ENCODE assay signal across 1 cellular context in genomic region chr17:1597861-1598342, GRCh38.
TF ChIP-seq lines count a peak whose summit lies in the region.

No MANE protein-coding gene starts in this region.

TF ChIP-seq in HepG2, 621 proteins besides CTCF, POLR2A, EP300 and RAD21 (continues in another document):
- TF ChIP-seq ZNF776 (CRISPR knock-in tag; IDR thresholded peaks at IDR 0.05) (no peak), PRDM10 (CRISPR knock-in tag; IDR thresholded peaks at IDR 0.05; ENCODE audit: low read depth) (peak; percentile 88), FOXC1 (CRISPR knock-in tag; IDR thresholded peaks at IDR 0.05; ENCODE audit: borderline replicate concordance) (0 out of 2 replicates have a peak, but pooled peaks have one; percentile 47), TOE1 (CRISPR knock-in tag; IDR thresholded peaks at IDR 0.05) (no peak), KDM6A (CRISPR knock-in tag; IDR thresholded peaks at IDR 0.05; ENCODE audit: low read depth) (peak; percentile 60; the same call in 1 of the 2 replicates), ZNF296 (CRISPR knock-in tag; conservative IDR thresholded peaks at IDR 0.05) (no peak), ZNF124 (CRISPR knock-in tag; IDR thresholded peaks at IDR 0.05) (0 out of 2 replicates have a peak, but pooled peaks have one; percentile 42), ZNF431 (CRISPR knock-in tag; IDR thresholded peaks at IDR 0.05; ENCODE audit: borderline replicate concordance, low read depth) (no peak), TBP (CRISPR knock-in tag; IDR thresholded peaks at IDR 0.05) (no peak), ZFP41 (CRISPR knock-in tag; IDR thresholded peaks at IDR 0.05; ENCODE audit: borderline replicate concordance) (no peak), ZNF451 (CRISPR knock-in tag; IDR thresholded peaks at IDR 0.05) (no peak), FOXA3 (CRISPR knock-in tag; IDR thresholded peaks at IDR 0.05) (peak; percentile 90), GATAD1 (CRISPR knock-in tag; IDR thresholded peaks at IDR 0.05) (no peak; the same call in 1 of the 2 replicates), JARID2 (CRISPR knock-in tag; IDR thresholded peaks at IDR 0.05; ENCODE audit: insufficient replicate concordance) (no peak), MAF1 (CRISPR knock-in tag; IDR thresholded peaks at IDR 0.05; ENCODE audit: borderline replicate concordance) (no peak), DPF2 (CRISPR knock-in tag; IDR thresholded peaks at IDR 0.05; ENCODE audit: borderline replicate concordance, low read depth) (peak; percentile 61; the same call in 1 of the 2 replicates), MIER3 (CRISPR knock-in tag; IDR thresholded peaks at IDR 0.05; ENCODE audit: borderline replicate concordance) (no peak; the same call in 1 of the 2 replicates), ZNF33A (CRISPR knock-in tag; IDR thresholded peaks at IDR 0.05; ENCODE audit: borderline replicate concordance) (no peak), SCMH1 (CRISPR knock-in tag; IDR thresholded peaks at IDR 0.05; ENCODE audit: borderline replicate concordance) (no peak), POLR2G (IDR thresholded peaks at IDR 0.05; ENCODE audit: low read depth, low read length) (peak; percentile 44; the same call in 1 of the 2 replicates), ZNF589 (CRISPR knock-in tag; conservative IDR thresholded peaks at IDR 0.05) (no peak), TFDP2 (CRISPR knock-in tag; IDR thresholded peaks at IDR 0.05) (peak; percentile 52; the same call in 1 of the 2 replicates), ZNF788 (CRISPR knock-in tag; IDR thresholded peaks at IDR 0.05; ENCODE audit: borderline replicate concordance) (peak; percentile 49; the same call in 1 of the 2 replicates), CC2D1A (CRISPR knock-in tag; IDR thresholded peaks at IDR 0.05) (no peak), ZFP62 (CRISPR knock-in tag; IDR thresholded peaks at IDR 0.05) (no peak), BRD4 (CRISPR knock-in tag; IDR thresholded peaks at IDR 0.05) (no peak), HINFP (CRISPR knock-in tag; IDR thresholded peaks at IDR 0.05; ENCODE audit: low read depth) (no peak; the same call in 1 of the 2 replicates), HMG20B (CRISPR knock-in tag; conservative IDR thresholded peaks at IDR 0.05) (no peak), ZNF160 (CRISPR knock-in tag; IDR thresholded peaks at IDR 0.05) (no peak), MAFK (conservative IDR thresholded peaks at IDR 0.05 in 1 of 2, IDR thresholded peaks at IDR 0.05 in 1 of 2; ENCODE audit: low read length in 2 of 2) (no peak), ZNF205 (CRISPR knock-in tag; IDR thresholded peaks at IDR 0.05) (peak; percentile 75), ZBTB3 (CRISPR knock-in tag; IDR thresholded peaks at IDR 0.05; ENCODE audit: borderline replicate concordance, low read depth) (0 out of 2 replicates have a peak, but pooled peaks have one; percentile 46), ZNF235 (CRISPR knock-in tag; IDR thresholded peaks at IDR 0.05; ENCODE audit: borderline replicate concordance) (no peak), ZSCAN29 (CRISPR knock-in tag; conservative IDR thresholded peaks at IDR 0.05) (no peak), ZNF775 (CRISPR knock-in tag; IDR thresholded peaks at IDR 0.05; ENCODE audit: borderline replicate concordance) (no peak), TCF7L2 (IDR thresholded peaks at IDR 0.05; ENCODE audit: low read depth, low read length) (no peak), MED1 (CRISPR knock-in tag; IDR thresholded peaks at IDR 0.05) (peak; percentile 93)
- TF ChIP-seq, protein P1, sequence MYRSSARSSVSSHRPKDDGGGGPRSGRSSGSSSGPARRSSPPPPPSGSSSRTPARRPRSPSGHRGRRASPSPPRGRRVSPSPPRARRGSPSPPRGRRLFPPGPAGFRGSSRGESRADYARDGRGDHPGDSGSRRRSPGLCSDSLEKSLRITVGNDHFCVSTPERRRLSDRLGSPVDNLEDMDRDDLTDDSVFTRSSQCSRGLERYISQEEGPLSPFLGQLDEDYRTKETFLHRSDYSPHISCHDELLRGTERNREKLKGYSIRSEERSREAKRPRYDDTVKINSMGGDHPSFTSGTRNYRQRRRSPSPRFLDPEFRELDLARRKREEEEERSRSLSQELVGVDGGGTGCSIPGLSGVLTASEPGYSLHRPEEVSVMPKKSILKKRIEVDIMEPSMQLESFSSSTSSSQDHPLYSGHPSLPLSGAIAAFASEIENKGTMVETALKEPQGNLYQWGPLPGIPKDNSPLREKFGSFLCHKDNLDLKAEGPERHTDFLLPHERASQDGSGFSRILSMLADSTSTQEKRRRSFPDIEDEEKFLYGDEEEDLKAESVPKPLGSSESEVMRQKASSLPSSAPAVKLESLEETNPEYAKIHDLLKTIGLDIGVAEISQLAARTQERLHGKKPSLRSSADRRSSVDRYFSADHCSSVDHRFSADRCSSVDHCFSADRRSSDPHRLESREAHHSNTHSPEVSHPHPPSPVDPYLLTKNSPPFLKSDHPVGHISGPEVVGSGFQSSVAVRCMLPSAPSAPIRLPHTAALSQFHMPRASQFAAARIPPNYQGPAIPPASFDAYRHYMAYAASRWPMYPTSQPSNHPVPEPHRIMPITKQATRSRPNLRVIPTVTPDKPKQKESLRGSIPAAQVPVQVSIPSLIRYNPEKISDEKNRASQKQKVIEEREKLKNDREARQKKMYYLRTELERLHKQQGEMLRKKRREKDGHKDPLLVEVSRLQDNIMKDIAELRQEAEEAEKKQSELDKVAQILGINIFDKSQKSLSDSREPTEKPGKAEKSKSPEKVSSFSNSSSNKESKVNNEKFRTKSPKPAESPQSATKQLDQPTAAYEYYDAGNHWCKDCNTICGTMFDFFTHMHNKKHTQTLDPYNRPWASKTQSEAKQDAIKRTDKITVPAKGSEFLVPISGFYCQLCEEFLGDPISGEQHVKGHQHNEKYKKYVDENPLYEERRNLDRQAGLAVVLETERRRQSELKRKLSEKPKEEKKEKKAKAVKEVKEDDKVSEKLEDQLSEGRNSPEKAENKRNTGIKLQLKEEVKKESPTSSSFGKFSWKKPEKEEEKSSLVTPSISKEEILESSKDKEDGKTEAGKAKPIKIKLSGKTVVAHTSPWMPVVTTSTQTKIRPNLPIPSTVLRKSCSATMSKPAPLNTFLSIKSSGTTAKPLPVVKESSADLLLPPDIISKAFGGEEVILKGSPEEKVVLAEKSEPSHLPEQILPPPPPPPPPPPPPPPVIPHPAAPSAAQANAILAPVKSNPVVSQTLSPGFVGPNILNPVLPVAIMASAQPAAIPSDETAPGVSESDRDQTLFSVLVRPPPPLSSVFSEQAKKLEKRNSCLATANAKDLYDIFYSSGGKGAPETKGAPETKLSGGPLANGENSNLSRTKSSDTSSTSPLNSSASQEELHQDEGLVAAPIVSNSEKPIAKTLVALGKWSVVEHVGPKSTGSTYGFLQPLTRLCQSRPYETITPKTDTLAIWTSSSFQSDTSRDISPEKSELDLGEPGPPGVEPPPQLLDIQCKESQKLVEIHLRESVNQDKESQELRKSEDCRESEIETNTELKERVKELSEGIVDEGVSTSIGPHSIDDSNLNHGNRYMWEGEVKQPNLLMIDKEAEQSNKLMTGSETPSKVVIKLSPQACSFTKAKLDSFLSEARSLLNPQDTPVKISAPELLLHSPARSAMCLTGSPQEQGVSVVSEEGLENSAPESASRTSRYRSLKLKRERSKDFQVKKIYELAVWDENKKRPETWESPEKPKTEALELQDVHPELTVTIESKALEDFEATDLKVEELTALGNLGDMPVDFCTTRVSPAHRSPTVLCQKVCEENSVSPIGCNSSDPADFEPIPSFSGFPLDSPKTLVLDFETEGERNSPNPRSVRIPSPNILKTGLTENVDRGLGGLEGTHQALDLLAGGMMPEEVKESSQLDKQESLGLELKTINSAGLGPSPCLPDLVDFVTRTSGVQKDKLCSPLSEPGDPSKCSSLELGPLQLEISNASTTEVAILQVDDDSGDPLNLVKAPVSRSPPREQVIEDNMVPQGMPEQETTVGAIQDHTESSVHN (CRISPR knock-in tag; IDR thresholded peaks at IDR 0.05): no peak
- TF ChIP-seq, protein P2, sequence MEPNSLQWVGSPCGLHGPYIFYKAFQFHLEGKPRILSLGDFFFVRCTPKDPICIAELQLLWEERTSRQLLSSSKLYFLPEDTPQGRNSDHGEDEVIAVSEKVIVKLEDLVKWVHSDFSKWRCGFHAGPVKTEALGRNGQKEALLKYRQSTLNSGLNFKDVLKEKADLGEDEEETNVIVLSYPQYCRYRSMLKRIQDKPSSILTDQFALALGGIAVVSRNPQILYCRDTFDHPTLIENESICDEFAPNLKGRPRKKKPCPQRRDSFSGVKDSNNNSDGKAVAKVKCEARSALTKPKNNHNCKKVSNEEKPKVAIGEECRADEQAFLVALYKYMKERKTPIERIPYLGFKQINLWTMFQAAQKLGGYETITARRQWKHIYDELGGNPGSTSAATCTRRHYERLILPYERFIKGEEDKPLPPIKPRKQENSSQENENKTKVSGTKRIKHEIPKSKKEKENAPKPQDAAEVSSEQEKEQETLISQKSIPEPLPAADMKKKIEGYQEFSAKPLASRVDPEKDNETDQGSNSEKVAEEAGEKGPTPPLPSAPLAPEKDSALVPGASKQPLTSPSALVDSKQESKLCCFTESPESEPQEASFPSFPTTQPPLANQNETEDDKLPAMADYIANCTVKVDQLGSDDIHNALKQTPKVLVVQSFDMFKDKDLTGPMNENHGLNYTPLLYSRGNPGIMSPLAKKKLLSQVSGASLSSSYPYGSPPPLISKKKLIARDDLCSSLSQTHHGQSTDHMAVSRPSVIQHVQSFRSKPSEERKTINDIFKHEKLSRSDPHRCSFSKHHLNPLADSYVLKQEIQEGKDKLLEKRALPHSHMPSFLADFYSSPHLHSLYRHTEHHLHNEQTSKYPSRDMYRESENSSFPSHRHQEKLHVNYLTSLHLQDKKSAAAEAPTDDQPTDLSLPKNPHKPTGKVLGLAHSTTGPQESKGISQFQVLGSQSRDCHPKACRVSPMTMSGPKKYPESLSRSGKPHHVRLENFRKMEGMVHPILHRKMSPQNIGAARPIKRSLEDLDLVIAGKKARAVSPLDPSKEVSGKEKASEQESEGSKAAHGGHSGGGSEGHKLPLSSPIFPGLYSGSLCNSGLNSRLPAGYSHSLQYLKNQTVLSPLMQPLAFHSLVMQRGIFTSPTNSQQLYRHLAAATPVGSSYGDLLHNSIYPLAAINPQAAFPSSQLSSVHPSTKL (CRISPR knock-in tag; IDR thresholded peaks at IDR 0.05): peak; percentile 83
- TF ChIP-seq, protein P3, sequence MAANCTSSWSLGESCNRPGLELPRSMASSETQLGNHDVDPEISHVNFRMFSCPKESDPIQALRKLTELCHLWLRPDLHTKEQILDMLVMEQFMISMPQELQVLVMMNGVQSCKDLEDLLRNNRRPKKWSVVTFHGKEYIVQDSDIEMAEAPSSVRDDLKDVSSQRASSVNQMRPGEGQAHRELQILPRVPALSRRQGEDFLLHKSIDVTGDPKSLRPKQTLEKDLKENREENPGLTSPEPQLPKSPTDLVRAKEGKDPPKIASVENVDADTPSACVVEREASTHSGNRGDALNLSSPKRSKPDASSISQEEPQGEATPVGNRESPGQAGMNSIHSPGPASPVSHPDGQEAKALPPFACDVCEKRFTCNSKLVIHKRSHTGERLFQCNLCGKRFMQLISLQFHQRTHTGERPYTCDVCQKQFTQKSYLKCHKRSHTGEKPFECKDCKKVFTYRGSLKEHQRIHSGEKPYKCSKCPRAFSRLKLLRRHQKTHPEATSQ (CRISPR knock-in tag; IDR thresholded peaks at IDR 0.05; ENCODE audit: borderline replicate concordance): no peak
